Comparison of ENCODE assay signal across 9 cellular contexts in the genomic region with DNA sequence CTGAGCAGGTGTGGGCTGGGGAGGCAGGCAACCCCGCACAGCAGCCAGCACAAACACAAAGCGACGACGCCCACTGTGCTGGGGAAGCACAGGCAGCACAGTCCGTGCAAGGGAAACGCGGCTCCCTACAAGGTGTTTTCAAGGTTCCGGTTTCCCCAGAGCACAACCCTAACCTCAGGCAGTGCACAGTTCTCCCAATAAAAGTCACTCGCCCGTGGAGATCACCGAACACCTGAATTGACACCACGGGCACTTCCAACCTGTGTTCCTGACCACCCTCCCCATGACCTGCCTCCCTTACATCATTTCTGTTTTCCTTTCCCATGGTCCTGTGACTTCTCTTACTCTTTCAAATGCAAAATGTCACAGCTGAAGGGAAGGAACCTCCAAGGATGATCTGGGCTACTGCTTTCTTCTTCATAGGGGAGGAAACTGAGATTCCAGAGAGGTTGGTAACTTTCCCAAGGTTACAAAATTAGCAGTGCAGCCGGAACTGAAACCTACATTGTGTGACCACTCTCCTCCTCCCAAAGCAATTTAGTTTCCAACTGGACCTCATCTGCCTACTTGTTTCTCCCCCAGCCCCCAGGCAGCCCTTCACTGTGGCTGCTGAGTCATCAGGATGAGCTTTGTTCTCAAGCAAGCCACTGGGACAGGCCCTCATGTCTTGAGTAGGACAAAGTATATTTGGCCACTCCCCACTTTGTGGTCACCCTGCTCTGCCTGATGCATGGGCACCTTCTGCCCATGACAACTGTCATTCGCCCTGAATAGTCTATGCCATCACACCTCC.
DNase-seq lines count a peak whose midpoint lies in the region; ATAC-seq, FAIRE-seq and TF ChIP-seq lines count a peak whose summit lies in the region.
"Had no signal": no experiment of that assay in that cellular context is flagged by ENCODE, and none has a peak within 500 bp of the region (broad histone marks: within the 10 kb centered on the region; RNA-seq: fewer than 3 reads in every experiment).

No MANE protein-coding gene starts in this region.

- peaks cover 16% of the 10 kb centered on the region for H3K36me3 Mint-ChIP-seq in activated CD4-positive, alpha-beta T cell treated with anti-CD3 and anti-CD28 coated beads for 36 hours (ENCODE audit: low read depth)
- no peaks in the 10 kb centered on the region for H3K36me3 Mint-ChIP-seq in glutamatergic neuron (ENCODE audit: unreplicated experiment)

- no peaks in the 10 kb centered on the region for H3K9me3 Mint-ChIP-seq in activated CD4-positive, alpha-beta T cell treated with anti-CD3 and anti-CD28 coated beads for 36 hours (ENCODE audit: low read depth)
- no peaks in the 10 kb centered on the region for H3K9me3 Mint-ChIP-seq in glutamatergic neuron (ENCODE audit: unreplicated experiment)

- H3K4me1 ChIP-seq in HUES48 (ENCODE audit: control insufficient read depth, insufficient read depth, low read length) (peaks cover 13% of the 10 kb centered on the region), GM12878 (ENCODE audit: control insufficient read depth, insufficient read depth, low read length) (peaks cover 39% of the 10 kb centered on the region), osteoblast (ENCODE audit: insufficient read depth, low read length) (peaks cover 30% of the 10 kb centered on the region)

- TF ChIP-seq POLR2A in GM12878 (IDR thresholded peaks at IDR 0.05; ENCODE audit: low read depth, low read length) = no peak

- no peak for TF ChIP-seq CTCF in GM12878 (IDR thresholded peaks at IDR 0.05 in 2 of 3, conservative IDR thresholded peaks at IDR 0.05 in 1 of 3; ENCODE audit: control insufficient read depth in 2 of 3, extremely low read depth in 1 of 3, insufficient read depth in 1 of 3, low read depth in 3 of 3, low read length in 3 of 3)
- TF ChIP-seq CTCF in osteoblast (IDR thresholded peaks at IDR 0.05; ENCODE audit: extremely low read depth, low read depth, low read length) = no peak
- TF ChIP-seq CTCF in glutamatergic neuron (IDR thresholded peaks at IDR 0.05; ENCODE audit: partially characterized antibody, unreplicated experiment) = no peak

- H3K36me3 ChIP-seq in HUES48 (ENCODE audit: control insufficient read depth, insufficient read depth, low read length) (no peaks in the 10 kb centered on the region), GM12878 (ENCODE audit: control insufficient read depth in 2 of 2, insufficient read depth in 2 of 2, low read length in 1 of 2) (no peaks in the 10 kb centered on the region; a peak in 1 of 4 replicates), osteoblast (ENCODE audit: insufficient read depth, low read length) (no peaks in the 10 kb centered on the region)

- WGBS in GM12878 (ENCODE audit: insufficient coverage, insufficient replicate concordance, low lambda C conversion rate, missing lambda C conversion rate) = 67% methylated on average over 14 of the region's 14 CpGs

- peak; percentile 66 for FAIRE-seq in GM12878 (lab: Jason Lieb, UNC)

- RAD21 ChIA-PET in GM12878 (lab: Charles Lee; ENCODE audit: unreplicated experiment) = interaction anchor here (0.7 to 4.0 kb wide), 24 partner anchors 22 to 164 kb away, joined by 3 to 22 read pairs (median 4); no protein-coding TSS in a partner anchor

- BruUV-seq in GM12878 (replicated peaks; lab: Mats Ljungman, UMichigan) = no TSS peak

- H3K27ac ChIP-seq in HUES48 (ENCODE audit: low read depth, low read length) (peak overlapping the region; percentile 90), GM12878 (ENCODE audit: control insufficient read depth, insufficient read depth) (peak overlapping the region; percentile 66), osteoblast (ENCODE audit: low read depth, low read length) (peak overlapping the region; percentile 17)

- H3K9me3 ChIP-seq in HUES48 (ENCODE audit: control insufficient read depth, insufficient read depth, low read length) (no peaks in the 10 kb centered on the region), GM12878 (replicated peaks; ENCODE audit: control insufficient read depth, insufficient read depth, low read length) (no peaks in the 10 kb centered on the region; the same call in 2 of the 3 replicates), osteoblast (ENCODE audit: low read depth, low read length) (no peaks in the 10 kb centered on the region)

- peak overlapping the region; percentile 51 for H3K27ac Mint-ChIP-seq in activated CD4-positive, alpha-beta T cell treated with anti-CD3 and anti-CD28 coated beads for 36 hours
- no peak overlapping the region for H3K27ac Mint-ChIP-seq in glutamatergic neuron (ENCODE audit: unreplicated experiment)

- peaks cover 38% of the 10 kb centered on the region for H3K4me1 Mint-ChIP-seq in activated CD4-positive, alpha-beta T cell treated with anti-CD3 and anti-CD28 coated beads for 36 hours
- peaks cover 1% of the 10 kb centered on the region for H3K4me1 Mint-ChIP-seq in glutamatergic neuron (ENCODE audit: low read depth, unreplicated experiment)

- H3K4me3 ChIP-seq in HUES48 (ENCODE audit: low read depth, low read length) = no peak overlapping the region
- peak overlapping the region; percentile 36; the same call in 1 of the 2 replicates for H3K4me3 ChIP-seq in GM12878
- no peak overlapping the region for H3K4me3 ChIP-seq in osteoblast (ENCODE audit: insufficient read depth, low read length)

- POLR2A ChIA-PET in activated CD4-positive, alpha-beta T cell treated with anti-CD3 and anti-CD28 coated beads for 36 hours (lab: Charles Lee) = no interaction called here
- POLR2A ChIA-PET in GM12878 (lab: Charles Lee) = interaction anchor here (0.5 to 1.6 kb wide), 7 partner anchors 10 to 127 kb away, joined by 3 to 7 read pairs (median 4); no protein-coding TSS in a partner anchor

- H2AFZ ChIP-seq in GM12878 (ENCODE audit: control insufficient read depth, low read depth, low read length) (peak overlapping the region; percentile 41), osteoblast (ENCODE audit: low read length) (no peak overlapping the region)

- CTCF ChIA-PET in activated CD4-positive, alpha-beta T cell treated with anti-CD3 and anti-CD28 coated beads for 36 hours (lab: Charles Lee) = interaction anchor here (0.6 to 0.9 kb wide), 3 partner anchors 39 to 1219 kb away, joined by 3 read pairs; no protein-coding TSS in a partner anchor
- CTCF ChIA-PET in GM12878 (lab: Yijun Ruan, JAX) = interaction anchor here (0.6 to 3.3 kb wide), 13 partner anchors 10 to 303 kb away, joined by 3 to 16 read pairs (median 4); a partner anchor contains a TSS

- peak; percentile 17 for ATAC-seq in activated CD4-positive, alpha-beta T cell treated with anti-CD3 and anti-CD28 coated beads for 36 hours
- ATAC-seq in GM12878 (peak; percentile 81), HG03460 (IDR thresholded peaks at IDR 0.05; ENCODE audit: unreplicated experiment) (no peak), left ventricle myocardium superior (no peak)

- intact Hi-C loops in activated CD4-positive, alpha-beta T cell treated with anti-CD3 and anti-CD28 coated beads for 36 hours (cut with DNase I, micrococcal nuclease) = no loop called here
- intact Hi-C loops in GM12878 (cut with micrococcal nuclease; ENCODE audit: unreplicated experiment) (loop anchor here (1.0 to 5.0 kb wide), 4 partner anchors 44 to 125 kb away; a partner anchor contains a TSS), left ventricle myocardium superior (cut with micrococcal nuclease) (no loop called here)

- no peaks in the 10 kb centered on the region for H3K79me2 ChIP-seq in GM12878 (ENCODE audit: control insufficient read depth, insufficient read depth, low read length)
- H3K79me2 ChIP-seq in osteoblast (ENCODE audit: insufficient read depth, low read length) = peaks cover 14% of the 10 kb centered on the region

- TF ChIP-seq EP300 in GM12878 (IDR thresholded peaks at IDR 0.05; ENCODE audit: borderline replicate concordance in 1 of 2, control insufficient read depth in 1 of 2, low read depth in 2 of 2, low read length in 2 of 2) = peak in 1 of 2 experiments; percentile 20; a peak in 2 of 4 replicates

- DNase-seq in activated CD4-positive, alpha-beta T cell treated with anti-CD3 and anti-CD28 coated beads for 36 hours = peak; percentile 27
- DNase-seq in activated CD4-positive, alpha-beta T cell treated with anti-CD3 and anti-CD28 coated beads for 1 hour = no peak
- DNase-seq in GM12878 (ENCODE audit: low read depth, low spot score) (peak; percentile 80), osteoblast (ENCODE audit: insufficient read length, low spot score, missing footprints) (no peak), glutamatergic neuron (no peak), left ventricle myocardium superior (no peak)
- DNase-seq: right cardiac atrium had no signal

- TF ChIP-seq RAD21 in GM12878 (IDR thresholded peaks at IDR 0.05; ENCODE audit: insufficient read depth, low read depth, low read length) = no peak

- H3K4me2 ChIP-seq in GM12878 (ENCODE audit: control insufficient read depth, insufficient read depth) = peak overlapping the region; percentile 73
- H3K4me2 ChIP-seq in osteoblast (ENCODE audit: insufficient read depth, low read length) = peak overlapping the region; percentile 33

- no peak overlapping the region for H3K4me3 Mint-ChIP-seq in activated CD4-positive, alpha-beta T cell treated with anti-CD3 and anti-CD28 coated beads for 36 hours
- no peak overlapping the region for H3K4me3 Mint-ChIP-seq in glutamatergic neuron (ENCODE audit: unreplicated experiment)

- H3K27me3 ChIP-seq in HUES48 (ENCODE audit: control insufficient read depth, insufficient read depth, low read length) (no peaks in the 10 kb centered on the region), GM12878 (replicated peaks in 1 of 2; ENCODE audit: control insufficient read depth in 2 of 2, insufficient read depth in 2 of 2, low read length in 1 of 2) (no peaks in the 10 kb centered on the region), osteoblast (ENCODE audit: insufficient read depth, low read length) (no peaks in the 10 kb centered on the region)

- H3K27me3 Mint-ChIP-seq in activated CD4-positive, alpha-beta T cell treated with anti-CD3 and anti-CD28 coated beads for 36 hours = no peaks in the 10 kb centered on the region
- H3K27me3 Mint-ChIP-seq in glutamatergic neuron (ENCODE audit: unreplicated experiment) = no peaks in the 10 kb centered on the region

- H4K20me1 ChIP-seq in GM12878 (ENCODE audit: control insufficient read depth, insufficient read depth) = no peaks in the 10 kb centered on the region
- H4K20me1 ChIP-seq in osteoblast (ENCODE audit: insufficient read depth, low read length) = peaks cover 10% of the 10 kb centered on the region

- H3K9ac ChIP-seq in HUES48 (ENCODE audit: low read depth, low read length) (no peak overlapping the region), GM12878 (ENCODE audit: control insufficient read depth, insufficient read depth, low read length) (peak overlapping the region; percentile 15; the same call in 1 of the 2 replicates)

- SMC1A ChIA-PET in GM12878 (lab: Charles Lee; ENCODE audit: uncharacterized antibody, unreplicated experiment) = interaction anchor here (0.8 to 6.3 kb wide), 25 partner anchors 10 to 215 kb away, joined by 3 to 46 read pairs (median 5); no protein-coding TSS in a partner anchor

- in situ Hi-C loops in GM12878 (cut with MboI) = no loop called here

TF ChIP-seq in GM12878, 131 proteins besides CTCF, POLR2A, EP300 and RAD21 (continues in another document):
- no peak for TF ChIP-seq CHD2 (IDR thresholded peaks at IDR 0.05; ENCODE audit: borderline replicate concordance, low read depth, low read length)
- no peak for TF ChIP-seq ZNF274 (IDR thresholded peaks at IDR 0.05; ENCODE audit: insufficient read depth, insufficient read length)

Comparison
In these comparisons a context has a peak if more than half of its experiments do, and no peak if none do; other contexts are left out.
1. DNase-seq: peak in activated CD4-positive, alpha-beta T cell treated with anti-CD3 and anti-CD28 coated beads for 36 hours (single experiment) and GM12878 (single experiment); none in activated CD4-positive, alpha-beta T cell treated with anti-CD3 and anti-CD28 coated beads for 1 hour (single experiment), osteoblast (single experiment), glutamatergic neuron (single experiment) and left ventricle myocardium superior (single experiment).
2. ATAC-seq: peak in activated CD4-positive, alpha-beta T cell treated with anti-CD3 and anti-CD28 coated beads for 36 hours (single experiment) and GM12878 (single experiment); none in HG03460 (single experiment) and left ventricle myocardium superior (single experiment).
3. H3K27ac ChIP-seq: peak in every context shown above with its lines; median percentile 90 in HUES48; 66 in GM12878; 17 in osteoblast.